In genomic region chr20:58719258-58719657, GRCh38 we compare ENCODE assay signal across 15 cellular contexts. TPM values are rescaled to one million over a fixed set of nuclear protein-coding genes. Genes with fewer than 3 reads are reported as not detected.
A peak's percentile ranks its signal among the peaks of the same experiment; 100 is the strongest.
DNase-seq lines count a peak whose midpoint lies in the region; FAIRE-seq and TF ChIP-seq lines count a peak whose summit lies in the region.
"Had no signal": no experiment of that assay in that cellular context is flagged by ENCODE, and none has a peak within 500 bp of the region (broad histone marks: within the 10 kb centered on the region; RNA-seq: fewer than 3 reads in every experiment).

No MANE protein-coding gene starts in this region.

- no peak overlapping the region for H3K14ac ChIP-seq in H1 (ENCODE audit: insufficient read length)

- CTCF ChIA-PET in H1 (lab: Charles Lee; ENCODE audit: partially characterized antibody), result no interaction called here

- no peaks in the 10 kb centered on the region for H3K79me2 ChIP-seq in H1 (ENCODE audit: control insufficient read depth in 1 of 2, insufficient read depth in 2 of 2, low read length in 2 of 2)
- H3K79me2 ChIP-seq in osteoblast (ENCODE audit: insufficient read depth, low read length), result no peaks in the 10 kb centered on the region

- no peaks in the 10 kb centered on the region; a peak in 1 of 4 replicates for H3K9me3 ChIP-seq in H1 (ENCODE audit: insufficient read depth in 2 of 2, low read depth in 1 of 2, low read length in 1 of 2)
- no peaks in the 10 kb centered on the region for H3K9me3 ChIP-seq in osteoblast (ENCODE audit: low read depth, low read length)
- H3K9me3 ChIP-seq: BLaER1 treated with 17β-estradiol and CSF1 and Interleukin-3, amounts not matched to agents 10 nM and 100 nM had no signal

- TF ChIP-seq CTCF in H1 (IDR thresholded peaks at IDR 0.05; ENCODE audit: control extremely low read depth in 1 of 3, insufficient read depth in 1 of 3, low read depth in 1 of 3, low read length in 3 of 3) (no peak), osteoblast (IDR thresholded peaks at IDR 0.05; ENCODE audit: extremely low read depth, low read depth, low read length) (no peak)

- H2AFZ ChIP-seq in H1 (ENCODE audit: low read length) (no peak overlapping the region), osteoblast (ENCODE audit: low read length) (no peak overlapping the region)
- H2AFZ ChIP-seq: GM23248 had no signal

- H2BK15ac ChIP-seq in H1 (ENCODE audit: low read length), result peak overlapping the region; percentile 65; the same call in 1 of the 2 replicates

- no peaks in the 10 kb centered on the region for H3K4me1 Mint-ChIP-seq in immature natural killer cell
- H3K4me1 Mint-ChIP-seq: stimulated activated naive B cell treated with anti-CD40 and anti-IgM and Interleukin-4, amounts not matched to agents 10 μg/mL and 1 μg/mL and 100 μg/mL, for 72 hours had no signal

- no peak overlapping the region for H4K91ac ChIP-seq in H1 (replicated peaks; ENCODE audit: insufficient read length, low read length)

- H3K4me2 ChIP-seq in H1 (ENCODE audit: insufficient read depth in 1 of 2, low read depth in 2 of 2, low read length in 2 of 2), result no peak overlapping the region
- H3K4me2 ChIP-seq in osteoblast (ENCODE audit: insufficient read depth, low read length), result no peak overlapping the region

- no peaks in the 10 kb centered on the region for H3K36me3 Mint-ChIP-seq in immature natural killer cell

- H3K4me1 ChIP-seq in H1 (replicated peaks in 1 of 4; ENCODE audit: control insufficient read depth in 3 of 4, insufficient read depth in 4 of 4, low read length in 3 of 4), result peaks cover 0 to 4% (median 0%) of the 10 kb centered on the region in 4 experiments; a peak in 2 of 7 replicates
- no peaks in the 10 kb centered on the region for H3K4me1 ChIP-seq in osteoblast (ENCODE audit: insufficient read depth, low read length)

- H2AK5ac ChIP-seq in H1 (ENCODE audit: low read depth, low read length), result 0 out of 2 replicates have a peak overlapping the region, but pooled peaks have one; percentile 9

- in situ Hi-C loops in G401 (cut with HindIII; ENCODE audit: low sequenced_read_pairs), result no loop called here

- no peak overlapping the region for H3K4me3 Mint-ChIP-seq in immature natural killer cell
- H3K4me3 Mint-ChIP-seq: stimulated activated naive B cell treated with anti-CD40 and anti-IgM and Interleukin-4, amounts not matched to agents 10 μg/mL and 1 μg/mL and 100 μg/mL, for 72 hours; T-helper 17 cell had no signal

- POLR2A ChIA-PET in H1 (lab: Charles Lee; ENCODE audit: partially characterized antibody), result interaction anchor here (1.0 to 10.9 kb wide), 6 partner anchors 8 to 125 kb away, joined by 3 to 188 read pairs (median 8); no protein-coding TSS in a partner anchor

- H2BK5ac ChIP-seq in H1 (ENCODE audit: low read depth, low read length), result 0 out of 2 replicates have a peak overlapping the region, but pooled peaks have one; percentile 75

- no peak overlapping the region for H3K27ac Mint-ChIP-seq in immature natural killer cell
- H3K27ac Mint-ChIP-seq: stimulated activated naive B cell treated with anti-CD40 and anti-IgM and Interleukin-4, amounts not matched to agents 10 μg/mL and 1 μg/mL and 100 μg/mL, for 72 hours; T-helper 17 cell had no signal

- H4K5ac ChIP-seq in H1 (ENCODE audit: insufficient read length, low read depth, low read length), result no peak overlapping the region

- H2BK20ac ChIP-seq in H1 (ENCODE audit: low read length), result peak overlapping the region; percentile 72; the same call in 1 of the 2 replicates

- no peak overlapping the region for H3K9ac ChIP-seq in H1 (replicated peaks in 1 of 4; ENCODE audit: extremely low read depth in 1 of 4, low read depth in 3 of 4, low read length in 3 of 4)
- H3K9ac ChIP-seq: BLaER1 treated with 17β-estradiol and CSF1 and Interleukin-3, amounts not matched to agents 10 nM and 100 nM; GM23248 had no signal

- H2BK12ac ChIP-seq in H1 (ENCODE audit: low read depth, low read length), result peak overlapping the region; percentile 53; the same call in 1 of the 2 replicates

- no peaks in the 10 kb centered on the region; the same call in 1 of the 2 replicates for H3K79me1 ChIP-seq in H1 (ENCODE audit: low read depth, low read length)

- no peak overlapping the region for H3K4ac ChIP-seq in H1 (replicated peaks; ENCODE audit: insufficient read length, low read depth, low read length)

- no peak for TF ChIP-seq EP300 in H1 (IDR thresholded peaks at IDR 0.05; ENCODE audit: borderline replicate concordance in 1 of 2, low read depth in 2 of 2, low read length in 2 of 2)

- H2BK120ac ChIP-seq in H1 (replicated peaks; ENCODE audit: low read depth, low read length), result no peak overlapping the region

- no peaks in the 10 kb centered on the region for H3K23me2 ChIP-seq in H1 (ENCODE audit: low read depth, low read length)

- H3K27ac ChIP-seq in H1 (ENCODE audit: low read depth, low read length) (no peak overlapping the region), osteoblast (ENCODE audit: low read depth, low read length) (no peak overlapping the region)
- H3K27ac ChIP-seq: BLaER1 treated with 17β-estradiol and CSF1 and Interleukin-3, amounts not matched to agents 10 nM and 100 nM; GM23248 had no signal

- H3K18ac ChIP-seq in H1 (ENCODE audit: extremely low read depth, low read length), result no peak overlapping the region

- H4K8ac ChIP-seq in H1 (ENCODE audit: extremely low read depth, insufficient read depth, low read length), result no peak overlapping the region; the same call in none of the 2 replicates

- H3K36me3 ChIP-seq in H1 (ENCODE audit: control insufficient read depth in 2 of 4, insufficient read depth in 4 of 4, low read length in 3 of 4) (no peaks in the 10 kb centered on the region), osteoblast (ENCODE audit: insufficient read depth, low read length) (no peaks in the 10 kb centered on the region)
- H3K36me3 ChIP-seq: BLaER1 treated with 17β-estradiol and CSF1 and Interleukin-3, amounts not matched to agents 10 nM and 100 nM had no signal

- H4K20me1 ChIP-seq in H1 (replicated peaks in 1 of 2; ENCODE audit: control insufficient read depth in 1 of 2, insufficient read depth in 2 of 2, low read length in 2 of 2) (no peaks in the 10 kb centered on the region), osteoblast (ENCODE audit: insufficient read depth, low read length) (no peaks in the 10 kb centered on the region)

- H3K4me3 ChIP-seq in H1 (ENCODE audit: extremely low read depth in 1 of 4, insufficient read depth in 2 of 4, low read depth in 3 of 4, low read length in 4 of 4), result no peak overlapping the region
- no peak overlapping the region for H3K4me3 ChIP-seq in osteoblast (ENCODE audit: insufficient read depth, low read length)
- H3K4me3 ChIP-seq: BLaER1 treated with 17β-estradiol and CSF1 and Interleukin-3, amounts not matched to agents 10 nM and 100 nM; GM23248 had no signal

- 90% methylated on average over 7 of the region's 7 CpGs; no CpG with 5 or more reads in 1 of the 2 experiments for WGBS in H1 (ENCODE audit: extremely low coverage in 1 of 2, insufficient coverage in 1 of 2, insufficient read length in 1 of 2, insufficient replicate concordance in 2 of 2, low coverage in 1 of 2, low lambda C conversion rate in 2 of 2, missing lambda C conversion rate in 1 of 2), 2 experiments

- no peak overlapping the region for H3K23ac ChIP-seq in H1 (ENCODE audit: insufficient read length)

- no peak overlapping the region for H3K56ac ChIP-seq in H1 (replicated peaks; ENCODE audit: insufficient read length, low read depth, low read length)

- H3K9me3 Mint-ChIP-seq in immature natural killer cell, result no peaks in the 10 kb centered on the region
- H3K9me3 Mint-ChIP-seq: stimulated activated naive B cell treated with anti-CD40 and anti-IgM and Interleukin-4, amounts not matched to agents 10 μg/mL and 1 μg/mL and 100 μg/mL, for 72 hours had no signal

- no peak for TF ChIP-seq POLR2A in H1 (IDR thresholded peaks at IDR 0.05; ENCODE audit: control extremely low read depth in 1 of 2, low read depth in 2 of 2, low read length in 2 of 2)

- H3K27me3 ChIP-seq in H1 (replicated peaks in 1 of 4; ENCODE audit: control insufficient read depth in 3 of 4, extremely low read depth in 1 of 4, insufficient read depth in 3 of 4, low read length in 3 of 4), result peaks cover 0 to 4% (median 1%) of the 10 kb centered on the region in 4 experiments; a peak in 3 of 7 replicates
- peaks cover 32% of the 10 kb centered on the region for H3K27me3 ChIP-seq in osteoblast (ENCODE audit: insufficient read depth, low read length)
- H3K27me3 ChIP-seq: BLaER1 treated with 17β-estradiol and CSF1 and Interleukin-3, amounts not matched to agents 10 nM and 100 nM had no signal

- DNase-seq in AG20443 (ENCODE audit: low spot score) (peak; percentile 7), G401 (ENCODE audit: low spot score) (peak; percentile 8), H1 (ENCODE audit: low read depth in 1 of 2, low spot score in 2 of 2) (peak in 1 of 2 experiments; percentile 39), osteoblast (ENCODE audit: insufficient read length, low spot score, missing footprints) (peak; percentile 44), GOT3 (lab: John Stamatoyannopoulos, UW) (no peak), immature natural killer cell (no peak), RCC 7860 (ENCODE audit: low spot score) (no peak)
- DNase-seq: activated naive CD4-positive, alpha-beta T cell; DND-41; GM23248; NCI-H2081 treated with DMSO at 0.1 percent for 48 hours; small intestine; stimulated activated naive B cell treated with anti-CD40 and anti-IgM and Interleukin-4, amounts not matched to agents 10 μg/mL and 1 μg/mL and 100 μg/mL, for 72 hours; T-helper 17 cell had no signal

- H3K27me3 Mint-ChIP-seq in immature natural killer cell (ENCODE audit: low read depth in 3 of 3), result peaks cover 0 to 7% (median 5%) of the 10 kb centered on the region in 3 donors

- no peak for TF ChIP-seq RAD21 in H1 (IDR thresholded peaks at IDR 0.05 in 1 of 2, conservative IDR thresholded peaks at IDR 0.05 in 1 of 2; ENCODE audit: low read depth in 2 of 2, low read length in 2 of 2)

- FAIRE-seq in H1 (lab: Jason Lieb, UNC) (no peak), RCC 7860 (lab: Jason Lieb, UNC) (no peak)
- FAIRE-seq: small intestine had no signal

RNA-seq across cellular contexts. Expression of gene NPEPL1, which starts 26.7 kb away (rescaled TPM):
- total RNA-seq in G401 (2014; rRNA removed; shearing (Covaris generic)), result 1.3 and 5.4 TPM in 2 replicates
- total RNA-seq in H1 (2021; fragmentation: NEBNext Ultra II Directional; extraction: Animal tissue kit (Norgen Biotek cat#: 25700)), result 26.7 and 26.8 TPM in 2 replicates
- polyA plus RNA-seq in H1 (2011; rRNA removed) (12.4 and 26.3 TPM in 2 replicates), immature natural killer cell (10 to 100 TPM; 10.1 to 20.1 (median 11.6) TPM)
- polyA plus RNA-seq in H1 (2011; cell fraction: cytosol; rRNA removed), result 20.2 TPM
- polyA plus RNA-seq in H1 (2011; cell fraction: nucleus; rRNA removed), result 166 TPM
- polyA plus RNA-seq in H1 (2012, experiment 1 of 2), result 30.4 to 43.7 TPM (median 40.6 TPM) in 4 replicates
- polyA plus RNA-seq in H1 (2012, experiment 2 of 2), result 20.7 TPM
- polyA plus RNA-seq in H1 (2013, experiment 1 of 2), result 16.9 TPM
- polyA plus RNA-seq in H1 (2013, experiment 2 of 2), result 14.3 TPM
- 7.0 and 9.4 TPM in 2 replicates for polyA minus RNA-seq in H1 (2011; rRNA and poly(A)+ RNA removed)
- polyA minus RNA-seq in H1 (2011; cell fraction: cytosol; rRNA and poly(A)+ RNA removed), result 9.7 TPM
- polyA minus RNA-seq in H1 (2011; cell fraction: nucleus; rRNA and poly(A)+ RNA removed), result 37.9 TPM
- 26.8 and 29.7 TPM in 2 replicates for total RNA-seq in osteoblast

Comparison
In these comparisons a context has a peak if more than half of its experiments do, and no peak if none do; other contexts are left out.
1. DNase-seq: peak in AG20443 (single experiment), G401 (single experiment) and osteoblast (single experiment); none in GOT3 (single experiment), immature natural killer cell (0 of 3) and RCC 7860 (single experiment).